17 cellular contexts compared by ENCODE assay signal in genomic region chr1:16321176-16321867, GRCh38. TPM values are rescaled to one million over a fixed set of nuclear protein-coding genes. Genes with fewer than 3 reads are reported as not detected.
DNase-seq lines count a peak whose midpoint lies in the region; ATAC-seq and TF ChIP-seq lines count a peak whose summit lies in the region.
"Had no signal": no experiment of that assay in that cellular context is flagged by ENCODE, and none has a peak within 500 bp of the region (broad histone marks: within the 10 kb centered on the region; RNA-seq: fewer than 3 reads in every experiment).

No MANE protein-coding gene starts in this region.

- peaks cover 72% of the 10 kb centered on the region for H3K79me2 ChIP-seq in OCI-LY3 (ENCODE audit: low read length)

- 0 out of 2 replicates have a peak overlapping the region, but pooled peaks have one; percentile 12 for H3K4me2 ChIP-seq in OCI-LY3 (ENCODE audit: low read length)

- H3K27ac Mint-ChIP-seq in chondrocyte (ENCODE audit: unreplicated experiment) (no peak overlapping the region), endothelial cell (ENCODE audit: unreplicated experiment) (no peak overlapping the region)
- H3K27ac Mint-ChIP-seq: dendritic cell treated with granulocyte-macrophage colony-stimulating factor and Interleukin-4, amounts not matched to agents 40 ng/mL and 50 ng/mL, for 4 days had no signal

- no peak overlapping the region for H3K9ac ChIP-seq in OCI-LY3 (ENCODE audit: low read length)

- H3K4me3 ChIP-seq in OCI-LY3 (ENCODE audit: low read length) = no peak overlapping the region
- H3K4me3 ChIP-seq in skeletal muscle cell (ENCODE audit: low read depth, low read length) = no peak overlapping the region
- H3K4me3 ChIP-seq: K562, transverse colon had no signal

- H3K4me3 Mint-ChIP-seq in chondrocyte (ENCODE audit: unreplicated experiment) = no peak overlapping the region
- H3K4me3 Mint-ChIP-seq in endothelial cell (ENCODE audit: unreplicated experiment) = no peak overlapping the region
- H3K4me3 Mint-ChIP-seq: dendritic cell treated with granulocyte-macrophage colony-stimulating factor and Interleukin-4, amounts not matched to agents 40 ng/mL and 50 ng/mL, for 4 days had no signal

- H3K27me3 Mint-ChIP-seq in chondrocyte (ENCODE audit: low read depth) (no peaks in the 10 kb centered on the region), endothelial cell (ENCODE audit: unreplicated experiment) (no peaks in the 10 kb centered on the region)
- H3K27me3 Mint-ChIP-seq: dendritic cell treated with granulocyte-macrophage colony-stimulating factor and Interleukin-4, amounts not matched to agents 40 ng/mL and 50 ng/mL, for 4 days had no signal

- peaks cover 17% of the 10 kb centered on the region for H3K4me1 ChIP-seq in OCI-LY3 (ENCODE audit: low read length)

- no peaks in the 10 kb centered on the region for H3K27me3 ChIP-seq in OCI-LY3 (ENCODE audit: low read depth, low read length)
- H3K27me3 ChIP-seq: transverse colon had no signal

- H3K4me1 Mint-ChIP-seq in chondrocyte (ENCODE audit: low read depth) (peaks cover 31% of the 10 kb centered on the region), endothelial cell (ENCODE audit: unreplicated experiment) (peaks cover 3% of the 10 kb centered on the region)

- no peaks in the 10 kb centered on the region for H3K9me3 ChIP-seq in OCI-LY3 (ENCODE audit: insufficient read depth, low read length)
- H3K9me3 ChIP-seq: transverse colon had no signal

- TF ChIP-seq CTCF in OCI-LY3 (IDR thresholded peaks at IDR 0.05; ENCODE audit: low read depth, low read length) (no peak), chondrocyte (IDR thresholded peaks at IDR 0.05) (no peak), endothelial cell (IDR thresholded peaks at IDR 0.05; ENCODE audit: unreplicated experiment) (no peak)

- peaks cover 49% of the 10 kb centered on the region for H4K20me1 ChIP-seq in OCI-LY3 (ENCODE audit: insufficient read depth, low read length)

- no peaks in the 10 kb centered on the region for H3K36me3 ChIP-seq in OCI-LY3 (replicated peaks; ENCODE audit: low read depth, low read length)
- H3K36me3 ChIP-seq: transverse colon had no signal

- no peak for ATAC-seq in HG03175 (IDR thresholded peaks at IDR 0.05; ENCODE audit: unreplicated experiment)
- ATAC-seq: K562 had no signal

- H2AFZ ChIP-seq in OCI-LY3 (ENCODE audit: low read depth, low read length) = no peak overlapping the region

- DNase-seq in GM04503 (ENCODE audit: low read depth) = peak; percentile 11
- DNase-seq in fibroblast of gingiva (ENCODE audit: low read depth) = peak; percentile 71
- peak; percentile 25 for DNase-seq in skeletal muscle cell (ENCODE audit: low read depth)
- DNase-seq in chondrocyte (ENCODE audit: low spot score) = no peak
- no peak for DNase-seq in endothelial cell (ENCODE audit: low spot score)
- DNase-seq: activated effector memory CD4-positive, alpha-beta T cell treated with Interleukin-2 at 50 U/mL for 16 hours; NCI-H2107; NCI-H82; occipital lobe; small intestine; stimulated activated CD4-positive, alpha-beta T cell treated with anti-CD3 and anti-CD28 coated beads, Interleukin-4, amount 100 ng/mL, for 4 hours; transverse colon; WERI-Rb-1 had no signal

- peaks cover 3% of the 10 kb centered on the region for H3K36me3 Mint-ChIP-seq in chondrocyte (ENCODE audit: low read depth)
- H3K36me3 Mint-ChIP-seq in endothelial cell (ENCODE audit: low read depth, unreplicated experiment) = no peaks in the 10 kb centered on the region

- H3K27ac ChIP-seq in OCI-LY3 (ENCODE audit: low read length) = no peak overlapping the region
- H3K27ac ChIP-seq: transverse colon, WERI-Rb-1 had no signal

- H3K9me3 Mint-ChIP-seq in chondrocyte (ENCODE audit: low read depth) (no peaks in the 10 kb centered on the region), endothelial cell (ENCODE audit: unreplicated experiment) (no peaks in the 10 kb centered on the region)
- H3K9me3 Mint-ChIP-seq: dendritic cell treated with granulocyte-macrophage colony-stimulating factor and Interleukin-4, amounts not matched to agents 40 ng/mL and 50 ng/mL, for 4 days had no signal

RNA-seq across cellular contexts. Expression of gene FBXO42, which starts 31.0 kb away (rescaled TPM):
- total RNA-seq in chondrocyte (17.8 to 20.9 TPM (median 20.1 TPM) in 3 replicates), endothelial cell (ENCODE audit: unreplicated experiment) (17.2 TPM)

RNA-seq across cellular contexts. Expression of gene SZRD1, which starts 45.7 kb away (rescaled TPM):
- total RNA-seq in chondrocyte (113 to 117 TPM (median 113 TPM) in 3 replicates), endothelial cell (ENCODE audit: unreplicated experiment) (127 TPM)

Comparison
In these comparisons a context has a peak if more than half of its experiments do, and no peak if none do; other contexts are left out.
1. DNase-seq: peak in GM04503 (single experiment), fibroblast of gingiva (single experiment) and skeletal muscle cell (single experiment); none in chondrocyte (single experiment) and endothelial cell (single experiment).